Comparison of ENCODE assay signal across 16 cellular contexts in the genomic region with DNA sequence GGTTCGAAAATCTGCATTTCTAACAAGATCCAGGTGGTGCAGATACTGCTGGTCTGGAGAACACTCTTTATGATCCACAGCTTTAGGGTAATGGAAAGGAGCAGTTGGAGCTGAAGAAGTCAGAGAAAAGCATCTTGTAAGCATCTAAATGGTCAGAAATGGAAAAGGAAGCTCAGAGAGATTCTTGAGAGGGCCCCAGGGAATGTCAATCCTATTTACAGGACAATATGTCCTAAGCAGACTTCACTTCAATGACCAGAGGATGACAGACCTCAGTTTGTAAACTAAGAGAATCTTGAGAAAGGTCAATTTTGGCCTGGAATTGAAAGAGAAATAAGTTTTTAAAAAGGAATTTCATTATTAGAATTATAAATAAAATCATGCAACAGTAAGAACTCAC.
"Had no signal": no experiment of that assay in that cellular context is flagged by ENCODE, and none has a peak within 500 bp of the region (broad histone marks: within the 10 kb centered on the region; RNA-seq: fewer than 3 reads in every experiment).

No MANE protein-coding gene starts in this region.

- H3K9ac ChIP-seq: parathyroid adenoma had no signal

- H3K27me3 ChIP-seq: body of pancreas, esophagus squamous epithelium, neutrophil, thyroid gland had no signal

- H3K9me3 ChIP-seq: body of pancreas, esophagus squamous epithelium, lower lobe of right lung, neutrophil, thyroid gland had no signal

- DNase-seq: activated CD4-positive, alpha-beta T cell treated with anti-CD3 and anti-CD28 coated beads for 1 hour; activated CD4-positive, alpha-beta T cell treated with anti-CD3 and anti-CD28 coated beads, Interleukin-2, amount 50 U/mL, for 48 hours; activated naive CD4-positive, alpha-beta T cell; body of pancreas; caudate nucleus; esophagus squamous epithelium; glutamatergic neuron; left cardiac atrium; lower lobe of right lung; stimulated activated CD4-positive, alpha-beta T cell treated with anti-CD3 and anti-CD28 coated beads, Interleukin-1b, Interleukin-23, amount 100 ng/mL, for 48 hours; T-helper 1 cell; thyroid gland had no signal

- H3K27ac ChIP-seq: body of pancreas, coronary artery, esophagus squamous epithelium, lower lobe of right lung, neutrophil, parathyroid adenoma, SK-N-MC had no signal

- H3K4me3 ChIP-seq: body of pancreas, coronary artery, esophagus squamous epithelium, lower lobe of right lung, SK-N-MC, thyroid gland had no signal

- ATAC-seq: body of pancreas, left cardiac atrium, lower lobe of right lung had no signal
